Comparison of ENCODE assay signal across 8 cellular contexts in genomic region chr1:45206808-45207624, GRCh38. TPM values are rescaled to one million over a fixed set of nuclear protein-coding genes. Genes with fewer than 3 reads are reported as not detected.
DNase-seq lines count a peak whose midpoint lies in the region; ATAC-seq and TF ChIP-seq lines count a peak whose summit lies in the region.

No MANE protein-coding gene starts in this region.

- DNase-seq in DND-41, result no peak
- no peak for DNase-seq in epithelial cell of proximal tubule (ENCODE audit: low read depth)
- peak; percentile 22 for DNase-seq in pons (ENCODE audit: low spot score)
- no peak for DNase-seq in NCI-H1417 treated with DMSO at 0.1 percent for 48 hours (lab: John Stamatoyannopoulos, UW)

- H2AFZ ChIP-seq in DND-41 (ENCODE audit: low read depth, low read length) (peak overlapping the region; percentile 79), OCI-LY3 (ENCODE audit: low read depth, low read length) (peak overlapping the region; percentile 69; the same call in 1 of the 2 replicates)

- H3K9ac ChIP-seq in DND-41 (ENCODE audit: low read depth, low read length) (peak overlapping the region; percentile 56), OCI-LY3 (ENCODE audit: low read length) (peak overlapping the region; percentile 34)

- TF ChIP-seq CTCF in DND-41 (IDR thresholded peaks at IDR 0.05; ENCODE audit: borderline replicate concordance, extremely low read depth, low read length, poor library complexity, severe bottlenecking) (no peak), OCI-LY3 (IDR thresholded peaks at IDR 0.05; ENCODE audit: low read depth, low read length) (no peak), epithelial cell of proximal tubule (conservative IDR thresholded peaks at IDR 0.05; ENCODE audit: low read depth, low read length) (no peak)

- H4K20me1 ChIP-seq in DND-41 (ENCODE audit: insufficient read depth, low read length), result no peaks in the 10 kb centered on the region; the same call in 1 of the 2 replicates
- H4K20me1 ChIP-seq in OCI-LY3 (ENCODE audit: insufficient read depth, low read length), result no peaks in the 10 kb centered on the region

- H3K4me1 ChIP-seq in DND-41 (ENCODE audit: insufficient read depth, low read length), result peaks cover 19% of the 10 kb centered on the region
- H3K4me1 ChIP-seq in OCI-LY3 (ENCODE audit: low read length), result peaks cover 11% of the 10 kb centered on the region

- H3K79me2 ChIP-seq in DND-41 (ENCODE audit: insufficient read depth, low read length) (no peaks in the 10 kb centered on the region), OCI-LY3 (ENCODE audit: low read length) (no peaks in the 10 kb centered on the region)

- peak overlapping the region; percentile 21 to 72 for H3K4me3 ChIP-seq in DND-41 (ENCODE audit: low read depth in 1 of 2, low read length in 2 of 2)
- peak overlapping the region; percentile 99 for H3K4me3 ChIP-seq in OCI-LY3 (ENCODE audit: low read length)
- H3K4me3 ChIP-seq in epithelial cell of proximal tubule (ENCODE audit: low read depth, low read length), result peak overlapping the region; percentile 79

- no peaks in the 10 kb centered on the region for H3K9me3 ChIP-seq in DND-41 (ENCODE audit: insufficient read depth, low read length, severe bottlenecking)
- no peaks in the 10 kb centered on the region for H3K9me3 ChIP-seq in OCI-LY3 (ENCODE audit: insufficient read depth, low read length)

- H3K36me3 ChIP-seq in DND-41 (ENCODE audit: insufficient read depth, low read length) (no peaks in the 10 kb centered on the region), OCI-LY3 (replicated peaks; ENCODE audit: low read depth, low read length) (no peaks in the 10 kb centered on the region)

- H3K27me3 ChIP-seq in DND-41 (ENCODE audit: insufficient read depth, low read length, poor library complexity), result peaks cover 78% of the 10 kb centered on the region
- peaks cover 16% of the 10 kb centered on the region for H3K27me3 ChIP-seq in OCI-LY3 (ENCODE audit: low read depth, low read length)

- H3K4me2 ChIP-seq in DND-41 (ENCODE audit: insufficient read depth, low read length) (peak overlapping the region; percentile 98), OCI-LY3 (ENCODE audit: low read length) (peak overlapping the region; percentile 95)

- ATAC-seq in DND-41 (ENCODE audit: insufficient read depth, low read depth), result no peak; the same call in 2 of the 3 replicates
- no peak for ATAC-seq in HG03432 (IDR thresholded peaks at IDR 0.05; ENCODE audit: unreplicated experiment)
- no peak for ATAC-seq in HG02884 (IDR thresholded peaks at IDR 0.05; ENCODE audit: unreplicated experiment)
- ATAC-seq in GM19035 (IDR thresholded peaks at IDR 0.05; ENCODE audit: unreplicated experiment), result no peak

- H3K27ac ChIP-seq in DND-41 (ENCODE audit: low read length) (no peak overlapping the region), OCI-LY3 (ENCODE audit: low read length) (no peak overlapping the region)

RNA-seq across cellular contexts. Expression of gene ZSWIM5, which starts 0.6 kb away (rescaled TPM):
- 0.23 and 0.72 TPM in 2 replicates for total RNA-seq in epithelial cell of proximal tubule

Comparison
In these comparisons a context has a peak if more than half of its experiments do, and no peak if none do; other contexts are left out.
1. H3K4me3 ChIP-seq: peak in every context shown above with its lines; median percentile 99 in OCI-LY3; 79 in epithelial cell of proximal tubule; 46 in DND-41.